Comparison of ENCODE assay signal across 12 cellular contexts in the genomic region with DNA sequence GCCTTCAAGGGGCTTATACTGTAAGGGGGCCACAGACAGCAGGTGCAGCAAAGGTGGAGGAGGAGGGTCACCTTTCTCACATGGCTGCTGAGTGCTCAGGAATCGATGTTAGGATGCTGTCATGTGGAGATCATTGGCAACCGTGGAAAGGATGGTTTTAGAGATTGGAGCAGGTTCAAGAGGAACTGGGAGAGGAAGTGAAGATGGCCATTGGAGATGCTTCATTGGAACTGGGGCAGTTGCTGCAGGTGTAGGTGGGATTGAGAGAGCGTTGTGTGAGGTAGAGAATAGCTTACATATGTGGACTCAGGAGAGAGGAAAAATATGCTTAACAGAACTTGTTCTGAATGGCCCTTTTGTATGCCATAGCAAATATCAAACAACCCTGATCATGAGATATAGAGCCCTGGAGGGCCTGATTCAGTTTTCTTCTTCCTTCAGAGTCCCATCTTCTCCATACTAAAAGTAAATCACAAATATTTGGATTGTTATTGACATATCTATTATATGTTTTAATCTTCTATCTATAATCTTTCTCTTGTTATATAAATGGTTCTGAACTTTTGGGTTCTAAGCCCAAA. TPM values are rescaled to one million over a fixed set of nuclear protein-coding genes. Genes with fewer than 3 reads are reported as not detected.
A peak's percentile ranks its signal among the peaks of the same experiment; 100 is the strongest.
DNase-seq lines count a peak whose midpoint lies in the region; ATAC-seq and TF ChIP-seq lines count a peak whose summit lies in the region.
"Had no signal": no experiment of that assay in that cellular context is flagged by ENCODE, and none has a peak within 500 bp of the region (broad histone marks: within the 10 kb centered on the region; RNA-seq: fewer than 3 reads in every experiment).

No MANE protein-coding gene starts in this region.

- ATAC-seq in GM19438 (IDR thresholded peaks at IDR 0.05; ENCODE audit: low read depth, unreplicated experiment) (peak; percentile 9), Right ventricle myocardium inferior (no peak), body of pancreas (no peak)
- ATAC-seq in effector memory CD8-positive, alpha-beta T cell (replicated peaks): no peak

- in situ Hi-C loops in KBM-7 (cut with MboI; ENCODE audit: low pct_unique_long_range_greater_than_20kb, low sequenced_read_pairs): no loop called here

- H3K4me2 ChIP-seq in Karpas-422 (ENCODE audit: low read depth, low read length, poor library complexity, severe bottlenecking): no peak overlapping the region

- H3K9me2 ChIP-seq in Karpas-422 (replicated peaks; ENCODE audit: insufficient read depth, low read length): no peaks in the 10 kb centered on the region

- peaks cover 3% of the 10 kb centered on the region for H3K36me3 Mint-ChIP-seq in effector memory CD8-positive, alpha-beta T cell (ENCODE audit: insufficient read depth)

- H3K9me3 ChIP-seq in Karpas-422 (ENCODE audit: low read length) (no peaks in the 10 kb centered on the region), body of pancreas (no peaks in the 10 kb centered on the region)
- H3K9me3 ChIP-seq: gastroesophageal sphincter had no signal

- no peaks in the 10 kb centered on the region for H3K36me3 ChIP-seq in Karpas-422 (ENCODE audit: insufficient read depth, low read length)
- no peaks in the 10 kb centered on the region for H3K36me3 ChIP-seq in body of pancreas (replicated peaks in 1 of 2; ENCODE audit: insufficient read depth in 1 of 2, low read depth in 2 of 2)
- H3K36me3 ChIP-seq: gastroesophageal sphincter had no signal

- H3K4me1 ChIP-seq in Karpas-422 (ENCODE audit: low read length): peaks cover 8% of the 10 kb centered on the region
- H3K4me1 ChIP-seq in body of pancreas: no peaks in the 10 kb centered on the region

- H3K4me1 Mint-ChIP-seq in effector memory CD8-positive, alpha-beta T cell (ENCODE audit: low read depth in 2 of 2): peaks cover 16 to 17% of the 10 kb centered on the region in 2 donors

- H3K4me3 Mint-ChIP-seq in effector memory CD8-positive, alpha-beta T cell: peak overlapping the region; percentile 75 to 79
- H3K4me3 Mint-ChIP-seq: mesothelial cell of epicardium, WTC11 had no signal

- WGBS in body of pancreas, 2 donors: 80 to 85% methylated on average over 3 of the region's 3 CpGs

- TF ChIP-seq CTCF in body of pancreas (IDR thresholded peaks at IDR 0.05): no peak

- H3K9ac ChIP-seq in Karpas-422 (ENCODE audit: low read length): no peak overlapping the region

- peaks cover 6 to 8% of the 10 kb centered on the region in 2 donors for H3K27me3 Mint-ChIP-seq in effector memory CD8-positive, alpha-beta T cell

- H3K27ac Mint-ChIP-seq in effector memory CD8-positive, alpha-beta T cell: peak overlapping the region; percentile 80 to 89
- H3K27ac Mint-ChIP-seq: mesothelial cell of epicardium, WTC11 had no signal

- peak; percentile 82 for DNase-seq in DMS79 treated with DMSO at 0.1 percent for 48 hours (lab: John Stamatoyannopoulos, UW)
- no peak for DNase-seq in Karpas-422
- DNase-seq in effector memory CD8-positive, alpha-beta T cell: no peak
- DNase-seq in Right ventricle myocardium inferior (ENCODE audit: missing footprints): no peak
- DNase-seq in body of pancreas: no peak
- no peak for DNase-seq in KBM-7
- DNase-seq in stimulated activated CD4-positive, alpha-beta T cell treated with anti-CD3 and anti-CD28 coated beads, Interleukin-2, amount 100 ng/mL, for 48 hours: no peak
- DNase-seq: NCI-H524 had no signal

- no peak overlapping the region for H2AFZ ChIP-seq in Karpas-422 (ENCODE audit: low read length)

- intact Hi-C loops in Right ventricle myocardium inferior (cut with DNase I) (no loop called here), body of pancreas (cut with DNase I) (no loop called here)

- TF ChIP-seq POLR2A in body of pancreas (IDR thresholded peaks at IDR 0.05): no peak

- H4K20me1 ChIP-seq in Karpas-422 (ENCODE audit: insufficient read depth, low read depth, low read length): peaks cover 4% of the 10 kb centered on the region; the same call in 1 of the 2 replicates

- H3K9me3 Mint-ChIP-seq in effector memory CD8-positive, alpha-beta T cell: no peaks in the 10 kb centered on the region

- H3K27ac ChIP-seq in Karpas-422 (ENCODE audit: low read length): peak overlapping the region; percentile 33; the same call in 1 of the 2 replicates
- H3K27ac ChIP-seq in body of pancreas: no peak overlapping the region
- H3K27ac ChIP-seq: gastroesophageal sphincter had no signal

- no peaks in the 10 kb centered on the region for H3K27me3 ChIP-seq in Karpas-422 (ENCODE audit: low read length)
- H3K27me3 ChIP-seq in body of pancreas: no peaks in the 10 kb centered on the region
- H3K27me3 ChIP-seq: gastroesophageal sphincter had no signal

- H3K4me3 ChIP-seq in Karpas-422 (ENCODE audit: low read length) (no peak overlapping the region), body of pancreas (no peak overlapping the region)
- H3K4me3 ChIP-seq: gastroesophageal sphincter had no signal

- no peaks in the 10 kb centered on the region for H3K79me2 ChIP-seq in Karpas-422 (ENCODE audit: low read length)

RNA-seq across cellular contexts. Expression of a gene that starts 40.8 kb away (rescaled TPM):
- 0.79 TPM in 1 of 2 replicates, not detected in the other for total RNA-seq in Karpas-422 (2014; rRNA removed; shearing (Covaris generic); ENCODE audit: low replicate concordance)
- 71.8 TPM for total RNA-seq in Right ventricle myocardium inferior
- 10 to 100 TPM; 27.7 to 28.3 TPM for total RNA-seq in body of pancreas

Comparison
In these comparisons a context has a peak if more than half of its experiments do, and no peak if none do; other contexts are left out.
1. RNA of a gene that starts 40.8 kb away (total RNA-seq): 71.8 TPM in Right ventricle myocardium inferior (single experiment) and 27.7 to 28.3 TPM in body of pancreas; 0.79 TPM in Karpas-422; every median in the first group is over 10 times any median in the second.